In the genomic region with DNA sequence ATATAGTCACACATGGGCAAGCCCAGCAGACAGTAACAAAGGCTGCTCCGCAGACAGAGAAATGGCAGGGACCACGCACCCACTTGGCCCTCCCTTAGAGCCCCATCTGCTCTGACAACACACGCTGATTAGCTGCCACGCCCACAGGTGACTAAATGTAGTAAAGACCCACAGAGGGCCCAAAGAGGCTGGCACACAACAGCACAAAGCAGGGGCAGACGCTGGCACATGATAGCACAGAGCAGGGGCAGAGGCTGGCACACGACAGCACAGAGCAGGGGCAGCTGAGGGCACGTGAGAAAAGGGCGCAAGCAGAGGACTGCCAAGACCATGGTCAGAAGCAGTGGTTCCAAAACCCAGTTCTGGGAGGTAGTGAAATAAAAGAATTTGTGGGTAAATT, we compare ENCODE assay signal across 1 cellular context.
TF ChIP-seq lines count a peak whose summit lies in the region.

No MANE protein-coding gene starts in this region.

TF ChIP-seq in K562, 482 proteins besides CTCF, POLR2A, EP300 and RAD21:
- TF ChIP-seq, protein P1, sequence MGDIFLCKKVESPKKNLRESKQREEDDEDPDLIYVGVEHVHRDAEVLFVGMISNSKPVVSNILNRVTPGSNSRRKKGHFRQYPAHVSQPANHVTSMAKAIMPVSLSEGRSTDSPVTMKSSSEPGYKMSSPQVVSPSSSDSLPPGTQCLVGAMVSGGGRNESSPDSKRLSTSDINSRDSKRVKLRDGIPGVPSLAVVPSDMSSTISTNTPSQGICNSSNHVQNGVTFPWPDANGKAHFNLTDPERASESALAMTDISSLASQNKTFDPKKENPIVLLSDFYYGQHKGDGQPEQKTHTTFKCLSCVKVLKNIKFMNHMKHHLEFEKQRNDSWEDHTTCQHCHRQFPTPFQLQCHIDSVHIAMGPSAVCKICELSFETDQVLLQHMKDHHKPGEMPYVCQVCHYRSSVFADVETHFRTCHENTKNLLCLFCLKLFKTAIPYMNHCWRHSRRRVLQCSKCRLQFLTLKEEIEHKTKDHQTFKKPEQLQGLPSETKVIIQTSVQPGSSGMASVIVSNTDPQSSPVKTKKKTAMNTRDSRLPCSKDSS (IDR thresholded peaks at IDR 0.05; ENCODE audit: low read depth, partially characterized antibody) = no peak
- TF ChIP-seq, protein P2, sequence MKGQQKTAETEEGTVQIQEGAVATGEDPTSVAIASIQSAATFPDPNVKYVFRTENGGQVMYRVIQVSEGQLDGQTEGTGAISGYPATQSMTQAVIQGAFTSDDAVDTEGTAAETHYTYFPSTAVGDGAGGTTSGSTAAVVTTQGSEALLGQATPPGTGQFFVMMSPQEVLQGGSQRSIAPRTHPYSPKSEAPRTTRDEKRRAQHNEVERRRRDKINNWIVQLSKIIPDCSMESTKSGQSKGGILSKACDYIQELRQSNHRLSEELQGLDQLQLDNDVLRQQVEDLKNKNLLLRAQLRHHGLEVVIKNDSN (CRISPR knock-in tag; IDR thresholded peaks at IDR 0.05) = no peak
- TF ChIP-seq MTA1 (IDR thresholded peaks at IDR 0.05; ENCODE audit: borderline replicate concordance) (no peak), NCOA1 (IDR thresholded peaks at IDR 0.05; ENCODE audit: low read depth) (no peak), SMC3 (conservative IDR thresholded peaks at IDR 0.05; ENCODE audit: insufficient read depth, low read depth, low read length) (no peak), RBFOX2 (IDR thresholded peaks at IDR 0.05; ENCODE audit: low read depth, low read length) (0 out of 2 replicates have a peak, but pooled peaks have one; percentile 22), TAF9B (IDR thresholded peaks at IDR 0.05; ENCODE audit: partially characterized antibody) (no peak)
